1 cellular context compared by ENCODE assay signal in genomic region chr13:99498304-99499161, GRCh38.
TF ChIP-seq lines count a peak whose summit lies in the region.

No MANE protein-coding gene starts in this region.

TF ChIP-seq in HepG2, 621 proteins besides CTCF, POLR2A, EP300 and RAD21 (continued from another document and continues in another):
- no peak for TF ChIP-seq AHR (CRISPR knock-in tag; IDR thresholded peaks at IDR 0.05)
- TF ChIP-seq BHLHE40 (IDR thresholded peaks at IDR 0.05; ENCODE audit: low read length), result peak; percentile 70
- no peak for TF ChIP-seq ZNF207 (IDR thresholded peaks at IDR 0.05; ENCODE audit: borderline replicate concordance)
- peak; percentile 64 for TF ChIP-seq ZNF574 (CRISPR knock-in tag; IDR thresholded peaks at IDR 0.05)
- TF ChIP-seq ZNF547 (CRISPR knock-in tag; IDR thresholded peaks at IDR 0.05), result no peak
- TF ChIP-seq ARID4A (CRISPR knock-in tag; IDR thresholded peaks at IDR 0.05; ENCODE audit: borderline replicate concordance), result peak; percentile 86; the same call in 1 of the 2 replicates
- no peak for TF ChIP-seq EZH2 (conservative IDR thresholded peaks at IDR 0.05; ENCODE audit: low read depth, low read length)
- TF ChIP-seq ZNF839 (CRISPR knock-in tag; IDR thresholded peaks at IDR 0.05; ENCODE audit: borderline replicate concordance), result no peak
- peak; percentile 52; the same call in 1 of the 2 replicates for TF ChIP-seq ZNF343 (CRISPR knock-in tag; IDR thresholded peaks at IDR 0.05)
- TF ChIP-seq PTBP1 (IDR thresholded peaks at IDR 0.05; ENCODE audit: low read depth, low read length, poor library complexity, severe bottlenecking), result no peak
- TF ChIP-seq ATF2 (CRISPR knock-in tag; IDR thresholded peaks at IDR 0.05), result peak; percentile 61; the same call in 1 of the 2 replicates
- no peak for TF ChIP-seq SKIL (CRISPR knock-in tag; IDR thresholded peaks at IDR 0.05; ENCODE audit: borderline replicate concordance)
- TF ChIP-seq RFX5 (IDR thresholded peaks at IDR 0.05; ENCODE audit: low read depth, low read length), result peak; percentile 53; the same call in 1 of the 2 replicates
- TF ChIP-seq CEBPB (IDR thresholded peaks at IDR 0.05; ENCODE audit: borderline replicate concordance, low read depth, low read length), result no peak
- no peak for TF ChIP-seq REL (CRISPR knock-in tag; conservative IDR thresholded peaks at IDR 0.05)
- TF ChIP-seq ZNF30 (CRISPR knock-in tag; IDR thresholded peaks at IDR 0.05), result no peak
- no peak for TF ChIP-seq ZNF773 (CRISPR knock-in tag; IDR thresholded peaks at IDR 0.05; ENCODE audit: borderline replicate concordance)
- TF ChIP-seq ZFP1 (CRISPR knock-in tag; IDR thresholded peaks at IDR 0.05), result no peak; the same call in 1 of the 2 replicates
- TF ChIP-seq ZNF691 (CRISPR knock-in tag; IDR thresholded peaks at IDR 0.05; ENCODE audit: borderline replicate concordance, low read depth), result 0 out of 2 replicates have a peak, but pooled peaks have one; percentile 32
- TF ChIP-seq ZNF614 (CRISPR knock-in tag; IDR thresholded peaks at IDR 0.05; ENCODE audit: borderline replicate concordance), result peak; percentile 74; the same call in 1 of the 2 replicates
- TF ChIP-seq KDM5A (IDR thresholded peaks at IDR 0.05; ENCODE audit: borderline replicate concordance, low read length), result peak; percentile 11; the same call in 1 of the 2 replicates
- no peak for TF ChIP-seq U2AF1 (optimal IDR thresholded peaks at IDR 0.05; ENCODE audit: low read depth, low read length)
- TF ChIP-seq POGK (CRISPR knock-in tag; conservative IDR thresholded peaks at IDR 0.05), result 0 out of 2 replicates have a peak, but pooled peaks have one; percentile 42
- TF ChIP-seq ZNF44 (CRISPR knock-in tag; IDR thresholded peaks at IDR 0.05), result no peak
- TF ChIP-seq KDM5B (CRISPR knock-in tag; IDR thresholded peaks at IDR 0.05; ENCODE audit: borderline replicate concordance), result no peak
- 0 out of 2 replicates have a peak, but pooled peaks have one; percentile 24 for TF ChIP-seq GATAD2A (CRISPR knock-in tag; IDR thresholded peaks at IDR 0.05)
- TF ChIP-seq ZMAT5 (CRISPR knock-in tag; IDR thresholded peaks at IDR 0.05; ENCODE audit: borderline replicate concordance, low read depth), result no peak
- peak; percentile 28; the same call in 1 of the 2 replicates for TF ChIP-seq ZNF280B (CRISPR knock-in tag; IDR thresholded peaks at IDR 0.05; ENCODE audit: borderline replicate concordance)
- TF ChIP-seq RBFOX2 (IDR thresholded peaks at IDR 0.05; ENCODE audit: low read depth, low read length), result peak; percentile 73
- no peak for TF ChIP-seq CHD4 (IDR thresholded peaks at IDR 0.05; ENCODE audit: borderline replicate concordance, low read length)
- TF ChIP-seq PRMT3 (CRISPR knock-in tag; IDR thresholded peaks at IDR 0.05; ENCODE audit: borderline replicate concordance, low read depth), result no peak
- TF ChIP-seq TBX2 (CRISPR knock-in tag; IDR thresholded peaks at IDR 0.05; ENCODE audit: borderline replicate concordance), result peak; percentile 51; the same call in 1 of the 2 replicates
- no peak for TF ChIP-seq ZNF781 (CRISPR knock-in tag; IDR thresholded peaks at IDR 0.05; ENCODE audit: borderline replicate concordance, not compliant biosample characterization)
- no peak for TF ChIP-seq ZBTB37 (CRISPR knock-in tag; IDR thresholded peaks at IDR 0.05)
- TF ChIP-seq ZBTB20 (CRISPR knock-in tag; IDR thresholded peaks at IDR 0.05; ENCODE audit: borderline replicate concordance, low read depth), result peak; percentile 39; the same call in 1 of the 2 replicates
- no peak for TF ChIP-seq CCAR2 (optimal IDR thresholded peaks at IDR 0.05; ENCODE audit: low read depth, low read length)
- TF ChIP-seq STAG1 (CRISPR knock-in tag; IDR thresholded peaks at IDR 0.05), result no peak
- no peak for TF ChIP-seq THYN1 (CRISPR knock-in tag; IDR thresholded peaks at IDR 0.05; ENCODE audit: borderline replicate concordance, low read depth)
- peak; percentile 90 for TF ChIP-seq ZBTB38 (CRISPR knock-in tag; IDR thresholded peaks at IDR 0.05)
- TF ChIP-seq ATF3 (CRISPR knock-in tag; IDR thresholded peaks at IDR 0.05), result 0 out of 2 replicates have a peak, but pooled peaks have one; percentile 4
- TF ChIP-seq ZC3H4 (CRISPR knock-in tag; IDR thresholded peaks at IDR 0.05; ENCODE audit: borderline replicate concordance), result no peak
- peak; percentile 52; the same call in 1 of the 2 replicates for TF ChIP-seq ZNF563 (CRISPR knock-in tag; IDR thresholded peaks at IDR 0.05)
- no peak for TF ChIP-seq ISX (CRISPR knock-in tag; conservative IDR thresholded peaks at IDR 0.05)
- no peak for TF ChIP-seq ZFP41 (CRISPR knock-in tag; IDR thresholded peaks at IDR 0.05; ENCODE audit: borderline replicate concordance)
- no peak for TF ChIP-seq HMG20B (CRISPR knock-in tag; conservative IDR thresholded peaks at IDR 0.05)
- no peak for TF ChIP-seq ZBTB1 (CRISPR knock-in tag; IDR thresholded peaks at IDR 0.05; ENCODE audit: borderline replicate concordance)
- no peak for TF ChIP-seq ZNF879 (CRISPR knock-in tag; IDR thresholded peaks at IDR 0.05)
